Comparison of ENCODE assay signal across 16 cellular contexts in the genomic region with DNA sequence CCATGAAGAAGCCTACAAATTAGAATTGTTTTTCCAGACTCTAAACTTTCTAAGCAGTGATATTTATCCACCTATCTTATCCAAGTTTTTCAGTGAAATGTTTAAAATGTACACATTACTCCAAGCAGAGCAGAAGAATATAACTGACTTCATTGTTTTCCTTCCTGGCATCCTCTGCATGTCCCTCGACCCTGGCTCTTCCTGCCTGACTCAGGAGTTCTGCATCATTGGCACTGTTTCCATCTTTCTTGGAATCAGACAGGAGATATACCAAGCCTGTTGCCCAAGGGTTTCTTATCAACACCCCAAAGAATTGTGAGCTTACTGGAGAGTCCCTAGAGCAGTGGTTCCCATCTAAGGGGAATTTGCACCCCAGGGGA.
DNase-seq lines count a peak whose midpoint lies in the region; FAIRE-seq and TF ChIP-seq lines count a peak whose summit lies in the region.
"Had no signal": no experiment of that assay in that cellular context is flagged by ENCODE, and none has a peak within 500 bp of the region (broad histone marks: within the 10 kb centered on the region; RNA-seq: fewer than 3 reads in every experiment).

No MANE protein-coding gene starts in this region.

- no peak for FAIRE-seq in bronchial epithelial cell (lab: Jason Lieb, UNC)
- FAIRE-seq: kidney had no signal

- H3K36me3 ChIP-seq in bronchial epithelial cell (ENCODE audit: control insufficient read depth, insufficient read depth, low read length), result no peaks in the 10 kb centered on the region

- no peak for TF ChIP-seq CTCF in bronchial epithelial cell (IDR thresholded peaks at IDR 0.05; ENCODE audit: insufficient read depth, low read length, severe bottlenecking)
- TF ChIP-seq CTCF in GM10248 (IDR thresholded peaks at IDR 0.05; ENCODE audit: control extremely low read depth, extremely low read depth, low read depth, missing control alignments), result no peak

- POLR2A ChIA-PET in HEK293T (lab: Yijun Ruan, JAX) (no interaction called here), GM10248 (lab: Yijun Ruan, JAX) (no interaction called here)

- H3K27me3 ChIP-seq in bronchial epithelial cell (ENCODE audit: control insufficient read depth, insufficient read depth, low read length), result peaks cover 4% of the 10 kb centered on the region

- no peak overlapping the region for H3K4me3 ChIP-seq in bronchial epithelial cell (ENCODE audit: low read depth, low read length)

- CTCF ChIA-PET in HEK293T (lab: Yijun Ruan, JAX), result no interaction called here
- CTCF ChIA-PET in GM10248 (lab: Yijun Ruan, JAX), result interaction anchor here (1.2 to 2.2 kb wide), 2 partner anchors 11 to 22 kb away, joined by 3 to 9 read pairs; no protein-coding TSS in a partner anchor

- DNase-seq in COLO829 (ENCODE audit: low spot score) (peak; percentile 82), M059J (ENCODE audit: low read depth) (peak; percentile 50), bronchial epithelial cell (ENCODE audit: low read depth) (peak; percentile 28), myocyte (ENCODE audit: low read depth) (peak; percentile 37), NCI-H2196 treated with DMSO at 0.1 percent for 48 hours (lab: John Stamatoyannopoulos, UW; ENCODE audit: unreplicated experiment) (no peak), HEK293T (ENCODE audit: extremely low spot score) (no peak), GM10248 (ENCODE audit: extremely low spot score) (no peak), DMS79 treated with DMSO at 0.1 percent for 48 hours (lab: John Stamatoyannopoulos, UW) (no peak)
- DNase-seq: activated B cell treated with CpG ODN at 0.5 μM for 24 hours; CD4-positive, alpha-beta T cell; cerebellar nuclear complex; kidney; NCI-H1092; NCI-H526 treated with DMSO at 0.1 percent for 48 hours; nephron progenitor cell; SHP77 treated with DMSO at 0.1 percent for 48 hours had no signal

TF ChIP-seq in HEK293T, 16 proteins besides CTCF, POLR2A, EP300 and RAD21:
- TF ChIP-seq L3MBTL2 (conservative IDR thresholded peaks at IDR 0.05) (no peak), ELF4 (IDR thresholded peaks at IDR 0.05) (no peak), ZNF384 (IDR thresholded peaks at IDR 0.05) (no peak), BHLHE40 (IDR thresholded peaks at IDR 0.05; ENCODE audit: borderline replicate concordance) (no peak), SUZ12 (IDR thresholded peaks at IDR 0.05) (no peak), SP1 (IDR thresholded peaks at IDR 0.05) (no peak), TARDBP (IDR thresholded peaks at IDR 0.05) (no peak), FOXM1 (IDR thresholded peaks at IDR 0.05; ENCODE audit: borderline replicate concordance) (no peak)
- TF ChIP-seq, protein P1, sequence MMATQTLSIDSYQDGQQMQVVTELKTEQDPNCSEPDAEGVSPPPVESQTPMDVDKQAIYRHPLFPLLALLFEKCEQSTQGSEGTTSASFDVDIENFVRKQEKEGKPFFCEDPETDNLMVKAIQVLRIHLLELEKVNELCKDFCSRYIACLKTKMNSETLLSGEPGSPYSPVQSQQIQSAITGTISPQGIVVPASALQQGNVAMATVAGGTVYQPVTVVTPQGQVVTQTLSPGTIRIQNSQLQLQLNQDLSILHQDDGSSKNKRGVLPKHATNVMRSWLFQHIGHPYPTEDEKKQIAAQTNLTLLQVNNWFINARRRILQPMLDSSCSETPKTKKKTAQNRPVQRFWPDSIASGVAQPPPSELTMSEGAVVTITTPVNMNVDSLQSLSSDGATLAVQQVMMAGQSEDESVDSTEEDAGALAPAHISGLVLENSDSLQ (IDR thresholded peaks at IDR 0.05), result no peak

Comparison
In these comparisons a context has a peak if more than half of its experiments do, and no peak if none do; other contexts are left out.
1. DNase-seq: peak in COLO829 (single experiment), M059J (single experiment), bronchial epithelial cell (single experiment) and myocyte (single experiment); none in NCI-H2196 treated with DMSO at 0.1 percent for 48 hours (single experiment), HEK293T (single experiment), GM10248 (single experiment) and DMS79 treated with DMSO at 0.1 percent for 48 hours (single experiment).